In the genomic region with DNA sequence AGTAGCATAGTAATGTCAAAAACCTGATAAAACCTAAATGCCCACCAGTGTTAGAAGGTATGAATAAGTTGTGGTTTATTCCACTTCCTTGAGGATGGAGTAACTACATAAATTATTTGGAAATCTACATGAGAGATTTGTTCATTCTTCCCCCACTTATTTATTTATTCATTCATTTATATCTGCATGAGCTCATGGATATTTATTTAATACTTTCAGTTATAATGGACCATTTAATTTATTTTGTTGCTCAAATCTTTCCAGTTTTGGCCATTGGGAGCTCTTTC, we compare ENCODE assay signal across 19 cellular contexts.
DNase-seq lines count a peak whose midpoint lies in the region; ATAC-seq and TF ChIP-seq lines count a peak whose summit lies in the region.
"Had no signal": no experiment of that assay in that cellular context is flagged by ENCODE, and none has a peak within 500 bp of the region (broad histone marks: within the 10 kb centered on the region; RNA-seq: fewer than 3 reads in every experiment).

No MANE protein-coding gene starts in this region.

- H3K79me2 ChIP-seq in SK-N-SH (ENCODE audit: insufficient read depth), result no peaks in the 10 kb centered on the region

- no peaks in the 10 kb centered on the region for H3K36me3 ChIP-seq in SK-N-SH (replicated peaks in 1 of 2; ENCODE audit: control insufficient read depth in 1 of 2, insufficient read depth in 2 of 2, low read length in 1 of 2)

- ATAC-seq in SK-N-SH treated with all-trans-retinoic acid at 6 μM for 48 hours (no peak), foreskin keratinocyte (no peak), HG03439 (IDR thresholded peaks at IDR 0.05; ENCODE audit: unreplicated experiment) (no peak)
- ATAC-seq: GM12878, HCT116, K562 had no signal

- POLR2A ChIA-PET in SK-N-SH (lab: Yijun Ruan, JAX), result no interaction called here

- 0 out of 2 replicates have a peak overlapping the region, but pooled peaks have one; percentile 26 for H3K4me2 ChIP-seq in SK-N-SH

- H3K9me2 ChIP-seq in SK-N-SH, result no peaks in the 10 kb centered on the region

- DNase-seq in SK-N-SH (no peak), amniotic epithelial cell (ENCODE audit: low read depth) (peak; percentile 57), foreskin keratinocyte (no peak), T-helper 2 cell (no peak), GM10266 (ENCODE audit: extremely low spot score) (no peak), Ammon's horn (ENCODE audit: low spot score) (no peak)
- DNase-seq: 8988T, NCI-H1105, NCI-H187, NCI-H2171, NCI-H82, SIG-M5, SW 1271 had no signal

- TF ChIP-seq RAD21 in SK-N-SH (IDR thresholded peaks at IDR 0.05; ENCODE audit: low read length), result no peak

- H3K4me3 ChIP-seq in SK-N-SH (ENCODE audit: low read depth in 2 of 2, low read length in 1 of 2), result no peak overlapping the region
- H3K4me3 ChIP-seq: GM12878, K562 had no signal

- peaks cover 9% of the 10 kb centered on the region for H3F3A ChIP-seq in SK-N-SH (replicated peaks; ENCODE audit: insufficient read depth)

- peak overlapping the region in 1 of 2 experiments; percentile 62; a peak in 1 of 4 replicates for H3K27ac ChIP-seq in SK-N-SH (ENCODE audit: low read depth in 2 of 2, low read length in 1 of 2)
- H3K27ac ChIP-seq in foreskin keratinocyte, result peak overlapping the region; percentile 95
- H3K27ac ChIP-seq: C4-2B had no signal

- no peak for TF ChIP-seq EP300 in SK-N-SH (IDR thresholded peaks at IDR 0.05; ENCODE audit: borderline replicate concordance in 1 of 2, low read depth in 1 of 2, low read length in 1 of 2)

- no peak overlapping the region for H2AFZ ChIP-seq in SK-N-SH (ENCODE audit: low read depth)

- H4K20me1 ChIP-seq in SK-N-SH (ENCODE audit: insufficient read depth), result no peaks in the 10 kb centered on the region

- no peak overlapping the region for H3K9ac ChIP-seq in SK-N-SH

- CTCF ChIA-PET in SK-N-SH (lab: Yijun Ruan, JAX), result interaction anchor here (1.7 kb wide), 1 partner anchor 26 kb away, joined by 4 read pairs; no protein-coding TSS in a partner anchor

- H3K27me3 ChIP-seq in SK-N-SH (ENCODE audit: insufficient read depth) (no peaks in the 10 kb centered on the region), foreskin keratinocyte (no peaks in the 10 kb centered on the region)

- no peaks in the 10 kb centered on the region for H3K9me3 ChIP-seq in SK-N-SH

- TF ChIP-seq CTCF in SK-N-SH (IDR thresholded peaks at IDR 0.05) (no peak), foreskin keratinocyte (conservative IDR thresholded peaks at IDR 0.05) (no peak), GM10266 (IDR thresholded peaks at IDR 0.05; ENCODE audit: control insufficient read depth, insufficient read depth, low read depth, missing control alignments) (no peak)

- H3K4me1 ChIP-seq in SK-N-SH (ENCODE audit: control insufficient read depth in 1 of 2, insufficient read depth in 2 of 2, low read depth in 1 of 2, low read length in 1 of 2) (peaks cover 0 to 31% of the 10 kb centered on the region in 2 experiments; a peak in 2 of 4 replicates), foreskin keratinocyte (peaks cover 26% of the 10 kb centered on the region)

TF ChIP-seq in SK-N-SH, 30 proteins besides CTCF, POLR2A, EP300 and RAD21 (continues in another document):
- TF ChIP-seq NRF1 (IDR thresholded peaks at IDR 0.05; ENCODE audit: low read depth, low read length) (no peak), GATA2 (CRISPR knock-in tag; IDR thresholded peaks at IDR 0.05) (no peak), RCOR1 (IDR thresholded peaks at IDR 0.05; ENCODE audit: low read length) (no peak), POLR2AphosphoS5 (IDR thresholded peaks at IDR 0.05; ENCODE audit: low read depth, low read length) (no peak)
- TF ChIP-seq, protein P1, sequence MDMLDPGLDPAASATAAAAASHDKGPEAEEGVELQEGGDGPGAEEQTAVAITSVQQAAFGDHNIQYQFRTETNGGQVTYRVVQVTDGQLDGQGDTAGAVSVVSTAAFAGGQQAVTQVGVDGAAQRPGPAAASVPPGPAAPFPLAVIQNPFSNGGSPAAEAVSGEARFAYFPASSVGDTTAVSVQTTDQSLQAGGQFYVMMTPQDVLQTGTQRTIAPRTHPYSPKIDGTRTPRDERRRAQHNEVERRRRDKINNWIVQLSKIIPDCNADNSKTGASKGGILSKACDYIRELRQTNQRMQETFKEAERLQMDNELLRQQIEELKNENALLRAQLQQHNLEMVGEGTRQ (IDR thresholded peaks at IDR 0.05; ENCODE audit: borderline replicate concordance, low read depth, low read length), result no peak
- TF ChIP-seq, protein P2, sequence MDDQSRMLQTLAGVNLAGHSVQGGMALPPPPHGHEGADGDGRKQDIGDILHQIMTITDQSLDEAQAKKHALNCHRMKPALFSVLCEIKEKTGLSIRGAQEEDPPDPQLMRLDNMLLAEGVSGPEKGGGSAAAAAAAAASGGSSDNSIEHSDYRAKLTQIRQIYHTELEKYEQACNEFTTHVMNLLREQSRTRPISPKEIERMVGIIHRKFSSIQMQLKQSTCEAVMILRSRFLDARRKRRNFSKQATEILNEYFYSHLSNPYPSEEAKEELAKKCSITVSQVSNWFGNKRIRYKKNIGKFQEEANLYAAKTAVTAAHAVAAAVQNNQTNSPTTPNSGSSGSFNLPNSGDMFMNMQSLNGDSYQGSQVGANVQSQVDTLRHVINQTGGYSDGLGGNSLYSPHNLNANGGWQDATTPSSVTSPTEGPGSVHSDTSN (IDR thresholded peaks at IDR 0.05), result no peak

TF ChIP-seq in SK-N-SH treated with all-trans-retinoic acid at 6 μM for 48 hours, 23 proteins besides CTCF, POLR2A, EP300 and RAD21:
- no peak for TF ChIP-seq ZNF565 (CRISPR knock-in tag; conservative IDR thresholded peaks at IDR 0.05; ENCODE audit: low read depth)
- TF ChIP-seq PPARA (CRISPR knock-in tag; IDR thresholded peaks at IDR 0.05; ENCODE audit: borderline replicate concordance), result no peak
- no peak for TF ChIP-seq ZNF8 (CRISPR knock-in tag; IDR thresholded peaks at IDR 0.05)
- TF ChIP-seq ZFP3 (CRISPR knock-in tag; IDR thresholded peaks at IDR 0.05), result no peak
- TF ChIP-seq BACH2 (CRISPR knock-in tag; IDR thresholded peaks at IDR 0.05; ENCODE audit: borderline replicate concordance), result no peak
- TF ChIP-seq, protein P3, sequence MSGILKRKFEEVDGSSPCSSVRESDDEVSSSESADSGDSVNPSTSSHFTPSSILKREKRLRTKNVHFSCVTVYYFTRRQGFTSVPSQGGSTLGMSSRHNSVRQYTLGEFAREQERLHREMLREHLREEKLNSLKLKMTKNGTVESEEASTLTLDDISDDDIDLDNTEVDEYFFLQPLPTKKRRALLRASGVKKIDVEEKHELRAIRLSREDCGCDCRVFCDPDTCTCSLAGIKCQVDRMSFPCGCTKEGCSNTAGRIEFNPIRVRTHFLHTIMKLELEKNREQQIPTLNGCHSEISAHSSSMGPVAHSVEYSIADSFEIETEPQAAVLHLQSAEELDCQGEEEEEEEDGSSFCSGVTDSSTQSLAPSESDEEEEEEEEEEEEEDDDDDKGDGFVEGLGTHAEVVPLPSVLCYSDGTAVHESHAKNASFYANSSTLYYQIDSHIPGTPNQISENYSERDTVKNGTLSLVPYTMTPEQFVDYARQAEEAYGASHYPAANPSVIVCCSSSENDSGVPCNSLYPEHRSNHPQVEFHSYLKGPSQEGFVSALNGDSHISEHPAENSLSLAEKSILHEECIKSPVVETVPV (CRISPR knock-in tag; IDR thresholded peaks at IDR 0.05), result no peak
- no peak for TF ChIP-seq OSR1 (CRISPR knock-in tag; IDR thresholded peaks at IDR 0.05)
- TF ChIP-seq, protein P4, sequence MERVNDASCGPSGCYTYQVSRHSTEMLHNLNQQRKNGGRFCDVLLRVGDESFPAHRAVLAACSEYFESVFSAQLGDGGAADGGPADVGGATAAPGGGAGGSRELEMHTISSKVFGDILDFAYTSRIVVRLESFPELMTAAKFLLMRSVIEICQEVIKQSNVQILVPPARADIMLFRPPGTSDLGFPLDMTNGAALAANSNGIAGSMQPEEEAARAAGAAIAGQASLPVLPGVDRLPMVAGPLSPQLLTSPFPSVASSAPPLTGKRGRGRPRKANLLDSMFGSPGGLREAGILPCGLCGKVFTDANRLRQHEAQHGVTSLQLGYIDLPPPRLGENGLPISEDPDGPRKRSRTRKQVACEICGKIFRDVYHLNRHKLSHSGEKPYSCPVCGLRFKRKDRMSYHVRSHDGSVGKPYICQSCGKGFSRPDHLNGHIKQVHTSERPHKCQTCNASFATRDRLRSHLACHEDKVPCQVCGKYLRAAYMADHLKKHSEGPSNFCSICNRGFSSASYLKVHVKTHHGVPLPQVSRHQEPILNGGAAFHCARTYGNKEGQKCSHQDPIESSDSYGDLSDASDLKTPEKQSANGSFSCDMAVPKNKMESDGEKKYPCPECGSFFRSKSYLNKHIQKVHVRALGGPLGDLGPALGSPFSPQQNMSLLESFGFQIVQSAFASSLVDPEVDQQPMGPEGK (CRISPR knock-in tag; IDR thresholded peaks at IDR 0.05; ENCODE audit: borderline replicate concordance), result no peak
- no peak for TF ChIP-seq TOX (CRISPR knock-in tag; IDR thresholded peaks at IDR 0.05; ENCODE audit: borderline replicate concordance)
- no peak for TF ChIP-seq SNAI2 (CRISPR knock-in tag; IDR thresholded peaks at IDR 0.05)
- TF ChIP-seq RARB (CRISPR knock-in tag; IDR thresholded peaks at IDR 0.05), result no peak
- TF ChIP-seq ARNTL (CRISPR knock-in tag; IDR thresholded peaks at IDR 0.05; ENCODE audit: borderline replicate concordance, low read depth), result no peak
TF ChIP-seq in SK-N-SH treated with all-trans-retinoic acid at 6 μM for 48 hours: peak in this region for 0.
